In the genomic region with DNA sequence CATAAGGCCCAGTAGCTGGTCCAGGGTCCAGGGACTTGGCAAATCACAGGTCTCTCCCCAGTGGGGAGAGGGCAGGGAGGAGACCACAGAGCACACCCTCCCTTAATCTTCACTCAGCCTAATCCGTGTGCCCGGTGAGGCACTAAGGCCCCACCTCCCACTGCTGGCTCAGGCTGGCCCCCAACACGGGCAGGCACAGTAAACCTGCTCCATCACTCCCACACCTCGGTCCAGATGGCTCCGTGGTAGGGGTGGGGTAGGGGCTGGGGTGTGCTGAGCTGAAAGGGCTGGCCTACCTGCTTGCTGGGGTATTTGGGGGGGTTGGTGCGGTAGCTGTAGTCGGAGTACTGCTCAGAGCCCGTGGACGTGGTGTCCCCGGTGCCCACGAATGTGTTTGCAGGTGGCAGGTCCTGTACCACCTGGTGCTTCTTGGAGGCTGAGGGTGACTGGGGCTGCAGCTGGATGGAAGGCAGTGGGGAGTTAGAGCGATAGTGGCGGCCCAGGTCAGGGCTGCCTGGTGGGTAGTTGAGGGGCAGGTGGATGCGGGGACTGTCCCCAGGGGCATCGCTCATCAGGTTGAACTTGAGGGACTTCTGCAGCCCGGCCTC, we compare ENCODE assay signal across 23 cellular contexts. TPM values are rescaled to one million over a fixed set of nuclear protein-coding genes. Genes with fewer than 3 reads are reported as not detected.
DNase-seq lines count a peak whose midpoint lies in the region; ATAC-seq and TF ChIP-seq lines count a peak whose summit lies in the region.
"Had no signal": no experiment of that assay in that cellular context is flagged by ENCODE, and none has a peak within 500 bp of the region (broad histone marks: within the 10 kb centered on the region; RNA-seq: fewer than 3 reads in every experiment).

No MANE protein-coding gene starts in this region.

- no peak for TF ChIP-seq CTCF in breast epithelium (IDR thresholded peaks at IDR 0.05)
- TF ChIP-seq CTCF in mammary epithelial cell (conservative IDR thresholded peaks at IDR 0.05 in 1 of 2, IDR thresholded peaks at IDR 0.05 in 1 of 2; ENCODE audit: extremely low read depth in 1 of 2, insufficient read depth in 1 of 2, low read depth in 1 of 2, low read length in 2 of 2) = no peak
- no peak for TF ChIP-seq CTCF in WERI-Rb-1 (IDR thresholded peaks at IDR 0.05; ENCODE audit: low read depth, low read length)
- TF ChIP-seq CTCF in upper lobe of right lung (IDR thresholded peaks at IDR 0.05) = no peak
- no peak for TF ChIP-seq CTCF in smooth muscle cell (IDR thresholded peaks at IDR 0.05; ENCODE audit: borderline replicate concordance, insufficient read depth, poor library complexity, severe bottlenecking)
- no peak for TF ChIP-seq CTCF in brain microvascular endothelial cell (IDR thresholded peaks at IDR 0.05; ENCODE audit: low read depth, low read length, missing control alignments)

- no peaks in the 10 kb centered on the region for H3K36me3 ChIP-seq in breast epithelium
- H3K36me3 ChIP-seq in mammary epithelial cell (ENCODE audit: insufficient read depth, low read length) = peaks cover 13% of the 10 kb centered on the region
- no peaks in the 10 kb centered on the region for H3K36me3 ChIP-seq in WERI-Rb-1
- peaks cover 52 to 78% of the 10 kb centered on the region in 2 donors for H3K36me3 ChIP-seq in neuronal stem cell (replicated peaks in 1 of 2; ENCODE audit: control insufficient read depth in 2 of 2, insufficient read depth in 2 of 2, low read length in 2 of 2)
- peaks cover 16% of the 10 kb centered on the region for H3K36me3 ChIP-seq in upper lobe of right lung
- no peaks in the 10 kb centered on the region for H3K36me3 ChIP-seq in smooth muscle cell (ENCODE audit: low read depth)
- no peaks in the 10 kb centered on the region for H3K36me3 ChIP-seq in brain microvascular endothelial cell (replicated peaks)
- H3K36me3 ChIP-seq: BLaER1 treated with 17β-estradiol and CSF1 and Interleukin-3, amounts not matched to agents 10 nM and 100 nM had no signal

- H3K18ac ChIP-seq in neuronal stem cell (ENCODE audit: low read length) = no peak overlapping the region

- H2BK12ac ChIP-seq in neuronal stem cell (ENCODE audit: low read length) = no peak overlapping the region

- H3K9ac ChIP-seq in mammary epithelial cell (ENCODE audit: insufficient read depth, low read length) (no peak overlapping the region), neuronal stem cell (ENCODE audit: low read depth, low read length, poor library complexity) (peak overlapping the region; percentile 30), smooth muscle cell (ENCODE audit: low read depth) (no peak overlapping the region)
- H3K9ac ChIP-seq: BLaER1 treated with 17β-estradiol and CSF1 and Interleukin-3, amounts not matched to agents 10 nM and 100 nM had no signal

- no peaks in the 10 kb centered on the region for H3K9me3 ChIP-seq in breast epithelium
- H3K9me3 ChIP-seq in mammary epithelial cell (replicated peaks; ENCODE audit: insufficient read depth, low read length) = no peaks in the 10 kb centered on the region
- no peaks in the 10 kb centered on the region for H3K9me3 ChIP-seq in WERI-Rb-1 (ENCODE audit: severe bottlenecking)
- H3K9me3 ChIP-seq in neuronal stem cell (replicated peaks in 1 of 2; ENCODE audit: control insufficient read depth in 2 of 2, insufficient read depth in 1 of 2, low read depth in 1 of 2, low read length in 2 of 2) = no peaks in the 10 kb centered on the region
- H3K9me3 ChIP-seq in upper lobe of right lung = no peaks in the 10 kb centered on the region
- no peaks in the 10 kb centered on the region for H3K9me3 ChIP-seq in smooth muscle cell (replicated peaks; ENCODE audit: low read depth)
- H3K9me3 ChIP-seq: A549; BE2C; BLaER1 treated with 17β-estradiol and CSF1 and Interleukin-3, amounts not matched to agents 10 nM and 100 nM had no signal

- dilution Hi-C loops in mammary epithelial cell (cut with HindIII; ENCODE audit: low sequenced_read_pairs) = no loop called here

- in situ Hi-C loops in mammary epithelial cell (cut with MboI; ENCODE audit: low sequenced_read_pairs in 2 of 2) (no loop called here), brain microvascular endothelial cell (cut with HindIII; ENCODE audit: low pct_ligation_motif_present, low sequenced_read_pairs) (no loop called here)

- peaks cover 27% of the 10 kb centered on the region for H3K79me2 ChIP-seq in mammary epithelial cell (ENCODE audit: insufficient read depth, low read length)
- no peaks in the 10 kb centered on the region for H3K79me2 ChIP-seq in smooth muscle cell (ENCODE audit: low read depth)

- no peaks in the 10 kb centered on the region for H4K20me1 ChIP-seq in mammary epithelial cell (ENCODE audit: insufficient read depth, low read length)
- H4K20me1 ChIP-seq in smooth muscle cell (ENCODE audit: low read depth) = no peaks in the 10 kb centered on the region
- H4K20me1 ChIP-seq: BLaER1 treated with 17β-estradiol and CSF1 and Interleukin-3, amounts not matched to agents 10 nM and 100 nM had no signal

- BruUV-seq in mammary epithelial cell (replicated peaks; lab: Mats Ljungman, UMichigan) = no TSS peak

- CTCF ChIA-PET in mammary epithelial cell (lab: Charles Lee; ENCODE audit: low non-redundant PET) = no interaction called here

- TF ChIP-seq POLR2A in breast epithelium (IDR thresholded peaks at IDR 0.05) = no peak

- H3F3A ChIP-seq in smooth muscle cell (ENCODE audit: low read depth) = no peaks in the 10 kb centered on the region

- no peak overlapping the region for H3K4ac ChIP-seq in neuronal stem cell (ENCODE audit: low read length)

- H3K4me3 ChIP-seq in breast epithelium (no peak overlapping the region), mammary epithelial cell (replicated peaks in 1 of 3; ENCODE audit: insufficient read depth in 1 of 3, low read depth in 2 of 3, low read length in 3 of 3) (no peak overlapping the region), WERI-Rb-1 (ENCODE audit: low read depth, low read length) (no peak overlapping the region), neuronal stem cell (ENCODE audit: low read length in 2 of 2) (no peak overlapping the region), upper lobe of right lung (no peak overlapping the region), smooth muscle cell (no peak overlapping the region), brain microvascular endothelial cell (ENCODE audit: low read depth, low read length) (no peak overlapping the region)
- H3K4me3 ChIP-seq: A549; BLaER1 treated with 17β-estradiol and CSF1 and Interleukin-3, amounts not matched to agents 10 nM and 100 nM; GM23338 had no signal

- no peaks in the 10 kb centered on the region for H3K27me3 ChIP-seq in breast epithelium
- H3K27me3 ChIP-seq in mammary epithelial cell (ENCODE audit: insufficient read depth, low read length) = no peaks in the 10 kb centered on the region
- H3K27me3 ChIP-seq in WERI-Rb-1 (ENCODE audit: insufficient read depth, low read depth, severe bottlenecking) = no peaks in the 10 kb centered on the region
- no peaks in the 10 kb centered on the region for H3K27me3 ChIP-seq in neuronal stem cell (ENCODE audit: control insufficient read depth in 3 of 3, insufficient read depth in 3 of 3, low read depth in 1 of 3, low read length in 3 of 3)
- H3K27me3 ChIP-seq in upper lobe of right lung = no peaks in the 10 kb centered on the region
- H3K27me3 ChIP-seq in smooth muscle cell (ENCODE audit: low read depth) = no peaks in the 10 kb centered on the region
- peaks cover 3% of the 10 kb centered on the region for H3K27me3 ChIP-seq in brain microvascular endothelial cell (replicated peaks)
- H3K27me3 ChIP-seq: BE2C; BLaER1 treated with 17β-estradiol and CSF1 and Interleukin-3, amounts not matched to agents 10 nM and 100 nM had no signal

- WGBS in mammary epithelial cell (ENCODE audit: low coverage, missing lambda C conversion rate) = 100% methylated on average over 4 of the region's 16 CpGs
- no CpG with 5 or more reads among the region's 16 CpGs for WGBS in neuronal stem cell (ENCODE audit: extremely low coverage in 2 of 2, insufficient read length in 2 of 2, insufficient replicate concordance in 1 of 2), 2 donors
- WGBS in smooth muscle cell (ENCODE audit: low lambda C conversion rate) = 97% methylated on average over 15 of the region's 16 CpGs

- no peak overlapping the region for H2BK5ac ChIP-seq in neuronal stem cell (ENCODE audit: low read length)

- H3K14ac ChIP-seq in neuronal stem cell (ENCODE audit: low read length) = no peak overlapping the region

- H3K23ac ChIP-seq in neuronal stem cell (ENCODE audit: low read depth, low read length, poor library complexity) = no peak overlapping the region

- DNase-seq in breast epithelium (ENCODE audit: low spot score in 2 of 2) (no peak), mammary epithelial cell (no peak), WERI-Rb-1 (peak; percentile 66), neuronal stem cell (ENCODE audit: low spot score) (no peak), upper lobe of right lung (peak; percentile 57), smooth muscle cell (lab: John Stamatoyannopoulos, UW; ENCODE audit: unreplicated experiment) (no peak), brain microvascular endothelial cell (no peak)
- DNase-seq: 8988T; ACHN; AML-193; BE2C; Calu3; CD4-positive, alpha-beta T cell; CD8-positive, alpha-beta memory T cell; DMS53; DMS79 treated with DMSO at 0.1 percent for 48 hours; GF-D8; H9 had no signal

- H2AK5ac ChIP-seq in neuronal stem cell (ENCODE audit: low read depth, low read length) = no peak overlapping the region

- H3K4me1 ChIP-seq in breast epithelium (peaks cover 5 to 17% of the 10 kb centered on the region in 2 donors), mammary epithelial cell (ENCODE audit: insufficient read depth, low read length) (peaks cover 24% of the 10 kb centered on the region), neuronal stem cell (ENCODE audit: control insufficient read depth in 2 of 2, insufficient read depth in 1 of 2, low read depth in 1 of 2, low read length in 2 of 2) (peaks cover 0 to 6% of the 10 kb centered on the region in 2 donors), upper lobe of right lung (peaks cover 12% of the 10 kb centered on the region), smooth muscle cell (ENCODE audit: low read depth) (peaks cover 9% of the 10 kb centered on the region)
- H3K4me1 ChIP-seq: A549, BE2C had no signal

- peak overlapping the region; percentile 93 to 94 for H3K27ac ChIP-seq in breast epithelium
- H3K27ac ChIP-seq in mammary epithelial cell (ENCODE audit: insufficient read depth, low read depth, low read length) = no peak overlapping the region
- no peak overlapping the region for H3K27ac ChIP-seq in WERI-Rb-1
- H3K27ac ChIP-seq in neuronal stem cell (replicated peaks; ENCODE audit: low read length) = no peak overlapping the region
- no peak overlapping the region for H3K27ac ChIP-seq in upper lobe of right lung
- no peak overlapping the region for H3K27ac ChIP-seq in smooth muscle cell (ENCODE audit: low read depth)
- no peak overlapping the region for H3K27ac ChIP-seq in brain microvascular endothelial cell
- H3K27ac ChIP-seq: A549; BLaER1 treated with 17β-estradiol and CSF1 and Interleukin-3, amounts not matched to agents 10 nM and 100 nM had no signal

- H2AFZ ChIP-seq in mammary epithelial cell (ENCODE audit: low read depth, low read length) = no peak overlapping the region
- H2AFZ ChIP-seq in neuronal stem cell (ENCODE audit: low read length) = no peak overlapping the region
- no peak overlapping the region for H2AFZ ChIP-seq in smooth muscle cell (ENCODE audit: low read depth)
- H2AFZ ChIP-seq: GM23338 had no signal

- ATAC-seq in upper lobe of right lung = no peak
- ATAC-seq: GM23338, HCT116 had no signal

- no peak overlapping the region for H4K8ac ChIP-seq in neuronal stem cell (ENCODE audit: low read depth, low read length)

- H3K4me2 ChIP-seq in mammary epithelial cell (ENCODE audit: insufficient read depth, low read depth, low read length) = no peak overlapping the region
- no peak overlapping the region for H3K4me2 ChIP-seq in neuronal stem cell (ENCODE audit: insufficient read depth, low read length, poor library complexity, severe bottlenecking)
- no peak overlapping the region for H3K4me2 ChIP-seq in smooth muscle cell
- H3K4me2 ChIP-seq: A549, GM23338 had no signal

- no peak overlapping the region for H2BK15ac ChIP-seq in neuronal stem cell (ENCODE audit: low read length)

- intact Hi-C loops in breast epithelium (cut with DNase I; ENCODE audit: low total_unique reads) (no loop called here), mammary epithelial cell (cut with micrococcal nuclease) (no loop called here), upper lobe of right lung (cut with DNase I) (no loop called here)

- H3K79me1 ChIP-seq in neuronal stem cell (ENCODE audit: low read depth, low read length) = no peaks in the 10 kb centered on the region

- no peak overlapping the region for H2BK120ac ChIP-seq in neuronal stem cell (ENCODE audit: low read depth, low read length)

- no peak overlapping the region for H4K91ac ChIP-seq in neuronal stem cell (ENCODE audit: low read depth, low read length, poor library complexity)

RNA-seq across cellular contexts. Expression of gene PCDH1, which starts 15.2 kb away (rescaled TPM):
- 10 to 100 TPM; 28.3 to 72.7 (median 65.9) TPM for total RNA-seq in breast epithelium
- total RNA-seq in mammary epithelial cell = 10 to 100 TPM; 41.7 to 41.8 TPM
- polyA plus RNA-seq in mammary epithelial cell = 41.7 TPM
- 130 TPM for polyA minus RNA-seq in mammary epithelial cell
- 7.6 TPM for polyA plus RNA-seq in neuronal stem cell (2013, experiment 1 of 2)
- polyA plus RNA-seq in neuronal stem cell (2013, experiment 2 of 2) = 7.7 TPM
- total RNA-seq in upper lobe of right lung = 66.6 TPM
- 4.5 and 14.7 TPM in 2 replicates for total RNA-seq in smooth muscle cell
- 2.5 and 3.1 TPM in 2 replicates for polyA plus RNA-seq in smooth muscle cell
- total RNA-seq: CD8-positive, alpha-beta memory T cell had no signal
- polyA plus RNA-seq: CD14-positive monocyte had no signal

Comparison
In these comparisons a context has a peak if more than half of its experiments do, and no peak if none do; other contexts are left out.
1. H3K27ac ChIP-seq: peak in breast epithelium (2 of 2); none in mammary epithelial cell (single experiment), WERI-Rb-1 (single experiment), neuronal stem cell (single experiment), upper lobe of right lung (single experiment), smooth muscle cell (single experiment) and brain microvascular endothelial cell (single experiment).
2. DNase-seq: peak in WERI-Rb-1 (single experiment) and upper lobe of right lung (single experiment); none in breast epithelium (0 of 2), mammary epithelial cell (single experiment), neuronal stem cell (single experiment), smooth muscle cell (single experiment) and brain microvascular endothelial cell (single experiment).